ENCODE assay signal across 32 cellular contexts in genomic region chr11:56188602-56189001, GRCh38. TPM values are rescaled to one million over a fixed set of nuclear protein-coding genes. Genes with fewer than 3 reads are reported as not detected.
"Had no signal": no experiment of that assay in that cellular context is flagged by ENCODE, and none has a peak within 500 bp of the region (broad histone marks: within the 10 kb centered on the region; RNA-seq: fewer than 3 reads in every experiment).

No MANE protein-coding gene starts in this region.

- H3K27ac ChIP-seq: stomach, suprapubic skin, testis, thoracic aorta, thyroid gland, tibial artery, tibial nerve, transverse colon, upper lobe of left lung, upper lobe of right lung, uterus, vagina had no signal

- H3K27me3 ChIP-seq: stomach, suprapubic skin, testis, thyroid gland, tibial artery, tibial nerve, transverse colon, upper lobe of left lung, upper lobe of right lung, uterus, vagina had no signal

- DNase-seq: stimulated activated CD4-positive, alpha-beta T cell treated with anti-CD3 and anti-CD28 coated beads, Interleukin-2, amount 100 ng/mL, for 48 hours; stimulated activated CD4-positive, alpha-beta T cell treated with anti-CD3 and anti-CD28 coated beads, Interleukin-4, amount 100 ng/mL, for 1 hour; stimulated activated CD4-positive, alpha-beta T cell treated with anti-CD3 and anti-CD28 coated beads, Interleukin-4, amount 100 ng/mL, for 24 hours; stimulated activated CD4-positive, alpha-beta T cell treated with anti-CD3 and anti-CD28 coated beads, Interleukin-4, amount 100 ng/mL, for 4 hours; stimulated activated CD8-positive, alpha-beta memory T cell treated with anti-CD3 and anti-CD28 coated beads, Interleukin-4, amount 100 ng/mL, for 48 hours; stimulated activated naive B cell treated with anti-CD40 and anti-IgM and Interleukin-4, amounts not matched to agents 10 μg/mL and 1 μg/mL and 100 μg/mL, for 72 hours; stimulated activated naive CD4-positive, alpha-beta T cell; stimulated activated naive CD4-positive, alpha-beta T cell treated with Interleukin-2 at 50 U/mL for 16 hours; stimulated activated naive CD8-positive, alpha-beta T cell treated with anti-CD3 and anti-CD28 coated beads, Interleukin-15, amount 100 ng/mL, for 72 hours; stimulated activated naive CD8-positive, alpha-beta T cell treated with anti-CD3 and anti-CD28 coated beads, Interleukin-15, Interleukin-2, amounts not matched to agents 100 U/mL and 50 U/mL, for 24 hours; stomach; substantia nigra; testis; thyroid gland; tibial artery; transverse colon; trophoblast cell; upper lobe of left lung; upper lobe of right lung; uterus had no signal

- H3K9me3 ChIP-seq: testis, thoracic aorta, thyroid gland, transverse colon, upper lobe of right lung, uterus, vagina had no signal

- ATAC-seq: stimulated activated effector memory CD8-positive, alpha-beta T cell treated with anti-CD3 and anti-CD28 coated beads, Interleukin-12 subunit alpha, Interleukin-12 subunit beta, amount 100 ng/mL, for 72 hours; stimulated activated memory B cell treated with anti-CD40 and anti-IgM and Interleukin-4, amounts not matched to agents 10 μg/mL and 1 μg/mL and 100 μg/mL, for 72 hours; stimulated activated naive B cell treated with anti-CD40 and anti-IgM and Interleukin-4, amounts not matched to agents 10 μg/mL and 1 μg/mL and 100 μg/mL, for 72 hours; stimulated activated naive CD8-positive, alpha-beta T cell treated with anti-CD3 and anti-CD28 coated beads, Interleukin-15, amount 100 ng/mL, for 72 hours; stimulated activated naive CD8-positive, alpha-beta T cell treated with anti-CD3 and anti-CD28 coated beads, Interleukin-15, Interleukin-2, amounts not matched to agents 100 U/mL and 50 U/mL, for 24 hours; upper lobe of right lung had no signal

- H3K4me3 ChIP-seq: stomach, suprapubic skin, testis, thoracic aorta, thyroid gland, tibial artery, tibial nerve, transverse colon, upper lobe of left lung, upper lobe of right lung, uterus, vagina had no signal

- H3K36me3 ChIP-seq: stomach, suprapubic skin, thoracic aorta, thyroid gland, tibial artery, tibial nerve, transverse colon, upper lobe of left lung, upper lobe of right lung, uterus, vagina had no signal

- H3K4me1 ChIP-seq: stomach, suprapubic skin, testis, thyroid gland, tibial artery, tibial nerve, transverse colon, upper lobe of left lung, upper lobe of right lung, uterus, vagina had no signal

- FAIRE-seq: urothelium cell line had no signal

RNA-seq across cellular contexts. Expression of gene OR5J2, which starts 12.2 kb away (rescaled TPM):
- total RNA-seq: stomach, subcutaneous adipose tissue, suprapubic skin, temporal lobe, testis, thoracic aorta, thyroid gland, tibial nerve, transverse colon, upper lobe of left lung, upper lobe of right lung, ureter, urinary bladder, uterus, vagina had no signal
- polyA plus RNA-seq: stomach, urinary bladder had no signal

RNA-seq across cellular contexts. Expression of gene OR8K5, which starts 28.5 kb away (rescaled TPM):
- total RNA-seq: stomach, subcutaneous adipose tissue, suprapubic skin, temporal lobe, thoracic aorta, thyroid gland, tibial nerve, transverse colon, upper lobe of left lung, upper lobe of right lung, ureter, urinary bladder, uterus, vagina had no signal
- polyA plus RNA-seq: stomach, thymus, urinary bladder had no signal

RNA-seq across cellular contexts. Expression of gene OR5T2, which starts 45.5 kb away (rescaled TPM):
- total RNA-seq: stomach, subcutaneous adipose tissue, suprapubic skin, temporal lobe, testis, thoracic aorta, thyroid gland, tibial nerve, transverse colon, upper lobe of left lung, upper lobe of right lung, ureter, urinary bladder, uterus, vagina had no signal
- polyA plus RNA-seq: stomach, thymus, urinary bladder had no signal

RNA-seq across cellular contexts. Expression of gene OR8J3, which starts 48.6 kb away (rescaled TPM):
- total RNA-seq: stomach, subcutaneous adipose tissue, suprapubic skin, temporal lobe, testis, thoracic aorta, thyroid gland, tibial nerve, transverse colon, upper lobe of left lung, upper lobe of right lung, ureter, urinary bladder, uterus, vagina had no signal
- polyA plus RNA-seq: stomach, thymus, urinary bladder had no signal
